18 cellular contexts compared by ENCODE assay signal in genomic region chr6:45438156-45438555, GRCh38.
DNase-seq lines count a peak whose midpoint lies in the region; ATAC-seq, FAIRE-seq and TF ChIP-seq lines count a peak whose summit lies in the region.
"Had no signal": no experiment of that assay in that cellular context is flagged by ENCODE, and none has a peak within 500 bp of the region (broad histone marks: within the 10 kb centered on the region; RNA-seq: fewer than 3 reads in every experiment).

No MANE protein-coding gene starts in this region.

- H3K9me1 ChIP-seq in keratinocyte (ENCODE audit: control insufficient read depth, extremely low read depth, insufficient read depth, low read length) = no peaks in the 10 kb centered on the region

- no peaks in the 10 kb centered on the region for H3K27me3 Mint-ChIP-seq in activated CD4-positive, alpha-beta memory T cell treated with anti-CD3 and anti-CD28 coated beads for 36 hours
- no peaks in the 10 kb centered on the region for H3K27me3 Mint-ChIP-seq in Caco-2 (ENCODE audit: insufficient read depth, unreplicated experiment)
- H3K27me3 Mint-ChIP-seq: CD4-positive, alpha-beta T cell; central memory CD8-positive, alpha-beta T cell had no signal

- H3K79me2 ChIP-seq in DND-41 (ENCODE audit: insufficient read depth, low read length) (peaks cover 18% of the 10 kb centered on the region), keratinocyte (ENCODE audit: control insufficient read depth, insufficient read depth, low read length) (no peaks in the 10 kb centered on the region)

- H3K27ac ChIP-seq in DND-41 (ENCODE audit: low read length) (peak overlapping the region; percentile 87), keratinocyte (ENCODE audit: control insufficient read depth, insufficient read depth, low read length) (peak overlapping the region; percentile 73)
- H3K27ac ChIP-seq: thyroid gland had no signal

- BruUV-seq in Caco-2 (replicated peaks; lab: Mats Ljungman, UMichigan) = no TSS peak

- TF ChIP-seq CTCF in AG10803 (conservative IDR thresholded peaks at IDR 0.05; ENCODE audit: low read length) (no peak), DND-41 (IDR thresholded peaks at IDR 0.05; ENCODE audit: borderline replicate concordance, extremely low read depth, low read length, poor library complexity, severe bottlenecking) (no peak), keratinocyte (optimal IDR thresholded peaks at IDR 0.05 in 1 of 3, IDR thresholded peaks at IDR 0.05 in 1 of 3, conservative IDR thresholded peaks at IDR 0.05 in 1 of 3; ENCODE audit: extremely low read depth in 1 of 3, insufficient read depth in 2 of 3, low read length in 3 of 3) (no peak), Caco-2 (IDR thresholded peaks at IDR 0.05; ENCODE audit: insufficient read depth in 1 of 2, low read depth in 1 of 2, low read length in 1 of 2, severe bottlenecking in 1 of 2, unreplicated experiment in 1 of 2) (no peak), GM13976 (IDR thresholded peaks at IDR 0.05; ENCODE audit: borderline replicate concordance, control extremely low read depth, extremely low read depth, insufficient read depth, missing control alignments) (no peak)

- peak; percentile 46 for DNase-seq in AG10803 (ENCODE audit: low read depth)
- no peak for DNase-seq in DND-41
- DNase-seq in activated CD4-positive, alpha-beta memory T cell treated with anti-CD3 and anti-CD28 coated beads for 36 hours = no peak
- DNase-seq in keratinocyte (ENCODE audit: low read depth, low spot score) = no peak
- no peak for DNase-seq in Caco-2
- DNase-seq in NCI-H2107 treated with DMSO at 0.1 percent for 48 hours (lab: John Stamatoyannopoulos, UW; ENCODE audit: unreplicated experiment) = no peak
- no peak for DNase-seq in GM13976 (ENCODE audit: low spot score)
- DNase-seq: CD4-positive, alpha-beta T cell; mesendoderm; NCI-H1105; NCI-H2171; NCI-H774; stimulated activated CD4-positive, alpha-beta T cell treated with anti-CD3 and anti-CD28 coated beads, Interleukin-4, amount 100 ng/mL, for 4 hours; thyroid gland had no signal

- dilution Hi-C loops in keratinocyte (cut with MboI; ENCODE audit: extremely low pct_ligation_motif_present, low sequenced_read_pairs) = no loop called here

- peak overlapping the region; percentile 42; the same call in 1 of the 2 replicates for H3K9ac ChIP-seq in DND-41 (ENCODE audit: low read depth, low read length)
- no peak overlapping the region for H3K9ac ChIP-seq in keratinocyte (ENCODE audit: control insufficient read depth, extremely low read depth, insufficient read depth, low read length)

- intact Hi-C loops in activated CD4-positive, alpha-beta memory T cell treated with anti-CD3 and anti-CD28 coated beads for 36 hours (cut with micrococcal nuclease) = loop anchor here (1.0 to 5.0 kb wide), 4 partner anchors 8 to 484 kb away; no protein-coding TSS in a partner anchor
- intact Hi-C loops in Caco-2 (cut with micrococcal nuclease; ENCODE audit: unreplicated experiment) = no loop called here

- peak overlapping the region; percentile 65 for H3K4me3 Mint-ChIP-seq in activated CD4-positive, alpha-beta memory T cell treated with anti-CD3 and anti-CD28 coated beads for 36 hours
- H3K4me3 Mint-ChIP-seq in Caco-2 (ENCODE audit: unreplicated experiment) = no peak overlapping the region
- H3K4me3 Mint-ChIP-seq: central memory CD8-positive, alpha-beta T cell had no signal

- H3K36me3 Mint-ChIP-seq in activated CD4-positive, alpha-beta memory T cell treated with anti-CD3 and anti-CD28 coated beads for 36 hours = peaks cover 70% of the 10 kb centered on the region
- H3K36me3 Mint-ChIP-seq in Caco-2 (ENCODE audit: insufficient read depth, unreplicated experiment) = no peaks in the 10 kb centered on the region

- peak; percentile 48 for FAIRE-seq in keratinocyte (lab: Jason Lieb, UNC)
- FAIRE-seq: H1, HepG2 had no signal

- POLR2A ChIA-PET in activated CD4-positive, alpha-beta memory T cell treated with anti-CD3 and anti-CD28 coated beads for 36 hours (lab: Charles Lee) = interaction anchor here (2.8 to 6.9 kb wide), 3 partner anchors 9 to 57 kb away, joined by 10 to 34 read pairs (median 12); no protein-coding TSS in a partner anchor
- POLR2A ChIA-PET in Caco-2 (lab: Charles Lee) = no interaction called here

- H3K36me3 ChIP-seq in DND-41 (ENCODE audit: insufficient read depth, low read length) = peaks cover 45% of the 10 kb centered on the region
- H3K36me3 ChIP-seq in keratinocyte (ENCODE audit: control insufficient read depth in 2 of 2, extremely low read depth in 1 of 2, insufficient read depth in 2 of 2, low read length in 2 of 2) = no peaks in the 10 kb centered on the region
- no peaks in the 10 kb centered on the region for H3K36me3 ChIP-seq in Caco-2 (ENCODE audit: control insufficient read depth, insufficient read depth, low read length)
- H3K36me3 ChIP-seq: thyroid gland had no signal

- H3K4me3 ChIP-seq in AG10803 (ENCODE audit: low read length) = no peak overlapping the region
- no peak overlapping the region for H3K4me3 ChIP-seq in DND-41 (ENCODE audit: low read depth in 1 of 2, low read length in 2 of 2)
- H3K4me3 ChIP-seq in keratinocyte (ENCODE audit: control insufficient read depth in 2 of 3, extremely low read depth in 1 of 3, insufficient read depth in 2 of 3, low read depth in 1 of 3, low read length in 3 of 3) = peak overlapping the region in 1 of 3 experiments; percentile 49
- no peak overlapping the region for H3K4me3 ChIP-seq in Caco-2 (ENCODE audit: low read depth, low read length)
- H3K4me3 ChIP-seq: thyroid gland had no signal

- H3K4me1 Mint-ChIP-seq in activated CD4-positive, alpha-beta memory T cell treated with anti-CD3 and anti-CD28 coated beads for 36 hours (ENCODE audit: low read depth) = peaks cover 88% of the 10 kb centered on the region
- no peaks in the 10 kb centered on the region for H3K4me1 Mint-ChIP-seq in Caco-2 (ENCODE audit: low read depth, unreplicated experiment)

- H3K27me3 ChIP-seq in DND-41 (ENCODE audit: insufficient read depth, low read length, poor library complexity) = no peaks in the 10 kb centered on the region
- H3K27me3 ChIP-seq in keratinocyte (ENCODE audit: control insufficient read depth, extremely low read depth, insufficient read depth, low read length) = no peaks in the 10 kb centered on the region
- no peaks in the 10 kb centered on the region; the same call in none of the 2 replicates for H3K27me3 ChIP-seq in Caco-2 (replicated peaks; ENCODE audit: control insufficient read depth, insufficient read depth, low read length)
- H3K27me3 ChIP-seq: thyroid gland had no signal

- H3K27ac Mint-ChIP-seq in activated CD4-positive, alpha-beta memory T cell treated with anti-CD3 and anti-CD28 coated beads for 36 hours = peak overlapping the region; percentile 92
- H3K27ac Mint-ChIP-seq in Caco-2 (ENCODE audit: unreplicated experiment) = no peak overlapping the region
- H3K27ac Mint-ChIP-seq: CD4-positive, alpha-beta T cell had no signal

- in situ Hi-C loops in GM13976 (cut with MboI; ENCODE audit: low sequenced_read_pairs, unreplicated experiment) = loop anchor here (25.0 kb wide), 1 partner anchor 274 kb away; no protein-coding TSS in a partner anchor

- ATAC-seq in DND-41 (ENCODE audit: insufficient read depth, low read depth) (no peak), HG03039 (IDR thresholded peaks at IDR 0.05; ENCODE audit: unreplicated experiment) (no peak)
- ATAC-seq: HepG2 had no signal

- no peak overlapping the region for H3K4me2 ChIP-seq in DND-41 (ENCODE audit: insufficient read depth, low read length)
- peak overlapping the region; percentile 81 for H3K4me2 ChIP-seq in keratinocyte (ENCODE audit: control insufficient read depth, extremely low read depth, insufficient read depth, low read depth, low read length)

- CTCF ChIA-PET in activated CD4-positive, alpha-beta memory T cell treated with anti-CD3 and anti-CD28 coated beads for 36 hours (lab: Charles Lee) = interaction anchor here (1.8 kb wide), 1 partner anchor 484 kb away, joined by 11 read pairs; no protein-coding TSS in a partner anchor
- CTCF ChIA-PET in Caco-2 (lab: Charles Lee) = no interaction called here

- H3K9me3 Mint-ChIP-seq in activated CD4-positive, alpha-beta memory T cell treated with anti-CD3 and anti-CD28 coated beads for 36 hours = no peaks in the 10 kb centered on the region
- no peaks in the 10 kb centered on the region for H3K9me3 Mint-ChIP-seq in Caco-2 (ENCODE audit: unreplicated experiment)
- H3K9me3 Mint-ChIP-seq: CD4-positive, alpha-beta T cell; central memory CD8-positive, alpha-beta T cell had no signal

- no peaks in the 10 kb centered on the region for H3K9me3 ChIP-seq in DND-41 (ENCODE audit: insufficient read depth, low read length, severe bottlenecking)
- no peaks in the 10 kb centered on the region for H3K9me3 ChIP-seq in keratinocyte (ENCODE audit: control insufficient read depth, low read depth, low read length)
- H3K9me3 ChIP-seq in Caco-2 = no peaks in the 10 kb centered on the region
- H3K9me3 ChIP-seq: thyroid gland had no signal

- H2AFZ ChIP-seq in DND-41 (ENCODE audit: low read depth, low read length) (no peak overlapping the region), keratinocyte (ENCODE audit: control insufficient read depth, low read length) (no peak overlapping the region)

- H3K4me1 ChIP-seq in DND-41 (ENCODE audit: insufficient read depth, low read length) (peaks cover 96% of the 10 kb centered on the region), keratinocyte (ENCODE audit: control insufficient read depth, extremely low read depth, insufficient read depth, low read length) (peaks cover 49% of the 10 kb centered on the region), Caco-2 (no peaks in the 10 kb centered on the region)

- H4K20me1 ChIP-seq in DND-41 (ENCODE audit: insufficient read depth, low read length) (no peaks in the 10 kb centered on the region), keratinocyte (ENCODE audit: control insufficient read depth, extremely low read depth, insufficient read depth, low read length) (no peaks in the 10 kb centered on the region)
